ENCODE assay signal across 1 cellular context in genomic region chr1:214310777-214311690, GRCh38.
TF ChIP-seq lines count a peak whose summit lies in the region.

No MANE protein-coding gene starts in this region.

TF ChIP-seq in GM23338, 12 proteins besides CTCF, POLR2A, EP300 and RAD21:
- TF ChIP-seq, protein P1, sequence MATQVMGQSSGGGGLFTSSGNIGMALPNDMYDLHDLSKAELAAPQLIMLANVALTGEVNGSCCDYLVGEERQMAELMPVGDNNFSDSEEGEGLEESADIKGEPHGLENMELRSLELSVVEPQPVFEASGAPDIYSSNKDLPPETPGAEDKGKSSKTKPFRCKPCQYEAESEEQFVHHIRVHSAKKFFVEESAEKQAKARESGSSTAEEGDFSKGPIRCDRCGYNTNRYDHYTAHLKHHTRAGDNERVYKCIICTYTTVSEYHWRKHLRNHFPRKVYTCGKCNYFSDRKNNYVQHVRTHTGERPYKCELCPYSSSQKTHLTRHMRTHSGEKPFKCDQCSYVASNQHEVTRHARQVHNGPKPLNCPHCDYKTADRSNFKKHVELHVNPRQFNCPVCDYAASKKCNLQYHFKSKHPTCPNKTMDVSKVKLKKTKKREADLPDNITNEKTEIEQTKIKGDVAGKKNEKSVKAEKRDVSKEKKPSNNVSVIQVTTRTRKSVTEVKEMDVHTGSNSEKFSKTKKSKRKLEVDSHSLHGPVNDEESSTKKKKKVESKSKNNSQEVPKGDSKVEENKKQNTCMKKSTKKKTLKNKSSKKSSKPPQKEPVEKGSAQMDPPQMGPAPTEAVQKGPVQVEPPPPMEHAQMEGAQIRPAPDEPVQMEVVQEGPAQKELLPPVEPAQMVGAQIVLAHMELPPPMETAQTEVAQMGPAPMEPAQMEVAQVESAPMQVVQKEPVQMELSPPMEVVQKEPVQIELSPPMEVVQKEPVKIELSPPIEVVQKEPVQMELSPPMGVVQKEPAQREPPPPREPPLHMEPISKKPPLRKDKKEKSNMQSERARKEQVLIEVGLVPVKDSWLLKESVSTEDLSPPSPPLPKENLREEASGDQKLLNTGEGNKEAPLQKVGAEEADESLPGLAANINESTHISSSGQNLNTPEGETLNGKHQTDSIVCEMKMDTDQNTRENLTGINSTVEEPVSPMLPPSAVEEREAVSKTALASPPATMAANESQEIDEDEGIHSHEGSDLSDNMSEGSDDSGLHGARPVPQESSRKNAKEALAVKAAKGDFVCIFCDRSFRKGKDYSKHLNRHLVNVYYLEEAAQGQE (IDR thresholded peaks at IDR 0.05; ENCODE audit: unreplicated experiment): no peak
- TF ChIP-seq NANOG (IDR thresholded peaks at IDR 0.05; ENCODE audit: borderline replicate concordance) (no peak), JUNB (IDR thresholded peaks at IDR 0.05; ENCODE audit: unreplicated experiment) (no peak), ZNF114 (CRISPR knock-in tag; IDR thresholded peaks at IDR 0.05) (no peak), EZH2 (IDR thresholded peaks at IDR 0.05; ENCODE audit: low read depth, unreplicated experiment) (no peak), ZNF331 (CRISPR knock-in tag; IDR thresholded peaks at IDR 0.05; ENCODE audit: low read depth) (no peak), CREB1 (CRISPR knock-in tag; IDR thresholded peaks at IDR 0.05; ENCODE audit: low read depth) (no peak), EZH2phosphoT487 (IDR thresholded peaks at IDR 0.05; ENCODE audit: unreplicated experiment) (no peak), STAT1 (IDR thresholded peaks at IDR 0.05; ENCODE audit: unreplicated experiment) (no peak), POLR2AphosphoS5 (IDR thresholded peaks at IDR 0.05; ENCODE audit: low read depth) (no peak)
- TF ChIP-seq, protein P2, sequence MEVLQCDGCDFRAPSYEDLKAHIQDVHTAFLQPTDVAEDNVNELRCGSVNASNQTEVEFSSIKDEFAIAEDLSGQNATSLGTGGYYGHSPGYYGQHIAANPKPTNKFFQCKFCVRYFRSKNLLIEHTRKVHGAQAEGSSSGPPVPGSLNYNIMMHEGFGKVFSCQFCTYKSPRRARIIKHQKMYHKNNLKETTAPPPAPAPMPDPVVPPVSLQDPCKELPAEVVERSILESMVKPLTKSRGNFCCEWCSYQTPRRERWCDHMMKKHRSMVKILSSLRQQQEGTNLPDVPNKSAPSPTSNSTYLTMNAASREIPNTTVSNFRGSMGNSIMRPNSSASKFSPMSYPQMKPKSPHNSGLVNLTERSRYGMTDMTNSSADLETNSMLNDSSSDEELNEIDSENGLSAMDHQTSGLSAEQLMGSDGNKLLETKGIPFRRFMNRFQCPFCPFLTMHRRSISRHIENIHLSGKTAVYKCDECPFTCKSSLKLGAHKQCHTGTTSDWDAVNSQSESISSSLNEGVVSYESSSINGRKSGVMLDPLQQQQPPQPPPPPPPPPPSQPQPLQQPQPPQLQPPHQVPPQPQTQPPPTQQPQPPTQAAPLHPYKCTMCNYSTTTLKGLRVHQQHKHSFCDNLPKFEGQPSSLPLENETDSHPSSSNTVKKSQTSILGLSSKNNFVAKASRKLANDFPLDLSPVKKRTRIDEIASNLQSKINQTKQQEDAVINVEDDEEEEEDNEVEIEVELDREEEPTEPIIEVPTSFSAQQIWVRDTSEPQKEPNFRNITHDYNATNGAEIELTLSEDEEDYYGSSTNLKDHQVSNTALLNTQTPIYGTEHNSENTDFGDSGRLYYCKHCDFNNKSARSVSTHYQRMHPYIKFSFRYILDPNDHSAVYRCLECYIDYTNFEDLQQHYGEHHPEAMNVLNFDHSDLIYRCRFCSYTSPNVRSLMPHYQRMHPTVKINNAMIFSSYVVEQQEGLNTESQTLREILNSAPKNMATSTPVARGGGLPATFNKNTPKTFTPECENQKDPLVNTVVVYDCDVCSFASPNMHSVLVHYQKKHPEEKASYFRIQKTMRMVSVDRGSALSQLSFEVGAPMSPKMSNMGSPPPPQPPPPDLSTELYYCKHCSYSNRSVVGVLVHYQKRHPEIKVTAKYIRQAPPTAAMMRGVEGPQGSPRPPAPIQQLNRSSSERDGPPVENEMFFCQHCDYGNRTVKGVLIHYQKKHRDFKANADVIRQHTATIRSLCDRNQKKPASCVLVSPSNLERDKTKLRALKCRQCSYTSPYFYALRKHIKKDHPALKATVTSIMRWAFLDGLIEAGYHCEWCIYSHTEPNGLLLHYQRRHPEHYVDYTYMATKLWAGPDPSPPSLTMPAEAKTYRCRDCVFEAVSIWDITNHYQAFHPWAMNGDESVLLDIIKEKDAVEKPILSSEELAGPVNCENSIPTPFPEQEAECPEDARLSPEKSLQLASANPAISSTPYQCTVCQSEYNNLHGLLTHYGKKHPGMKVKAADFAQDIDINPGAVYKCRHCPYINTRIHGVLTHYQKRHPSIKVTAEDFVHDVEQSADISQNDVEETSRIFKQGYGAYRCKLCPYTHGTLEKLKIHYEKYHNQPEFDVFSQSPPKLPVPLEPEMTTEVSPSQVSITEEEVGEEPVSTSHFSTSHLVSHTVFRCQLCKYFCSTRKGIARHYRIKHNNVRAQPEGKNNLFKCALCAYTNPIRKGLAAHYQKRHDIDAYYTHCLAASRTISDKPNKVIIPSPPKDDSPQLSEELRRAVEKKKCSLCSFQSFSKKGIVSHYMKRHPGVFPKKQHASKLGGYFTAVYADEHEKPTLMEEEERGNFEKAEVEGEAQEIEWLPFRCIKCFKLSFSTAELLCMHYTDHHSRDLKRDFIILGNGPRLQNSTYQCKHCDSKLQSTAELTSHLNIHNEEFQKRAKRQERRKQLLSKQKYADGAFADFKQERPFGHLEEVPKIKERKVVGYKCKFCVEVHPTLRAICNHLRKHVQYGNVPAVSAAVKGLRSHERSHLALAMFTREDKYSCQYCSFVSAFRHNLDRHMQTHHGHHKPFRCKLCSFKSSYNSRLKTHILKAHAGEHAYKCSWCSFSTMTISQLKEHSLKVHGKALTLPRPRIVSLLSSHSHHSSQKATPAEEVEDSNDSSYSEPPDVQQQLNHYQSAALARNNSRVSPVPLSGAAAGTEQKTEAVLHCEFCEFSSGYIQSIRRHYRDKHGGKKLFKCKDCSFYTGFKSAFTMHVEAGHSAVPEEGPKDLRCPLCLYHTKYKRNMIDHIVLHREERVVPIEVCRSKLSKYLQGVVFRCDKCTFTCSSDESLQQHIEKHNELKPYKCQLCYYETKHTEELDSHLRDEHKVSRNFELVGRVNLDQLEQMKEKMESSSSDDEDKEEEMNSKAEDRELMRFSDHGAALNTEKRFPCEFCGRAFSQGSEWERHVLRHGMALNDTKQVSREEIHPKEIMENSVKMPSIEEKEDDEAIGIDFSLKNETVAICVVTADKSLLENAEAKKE (CRISPR knock-in tag; IDR thresholded peaks at IDR 0.05): no peak
- TF ChIP-seq, protein P3, sequence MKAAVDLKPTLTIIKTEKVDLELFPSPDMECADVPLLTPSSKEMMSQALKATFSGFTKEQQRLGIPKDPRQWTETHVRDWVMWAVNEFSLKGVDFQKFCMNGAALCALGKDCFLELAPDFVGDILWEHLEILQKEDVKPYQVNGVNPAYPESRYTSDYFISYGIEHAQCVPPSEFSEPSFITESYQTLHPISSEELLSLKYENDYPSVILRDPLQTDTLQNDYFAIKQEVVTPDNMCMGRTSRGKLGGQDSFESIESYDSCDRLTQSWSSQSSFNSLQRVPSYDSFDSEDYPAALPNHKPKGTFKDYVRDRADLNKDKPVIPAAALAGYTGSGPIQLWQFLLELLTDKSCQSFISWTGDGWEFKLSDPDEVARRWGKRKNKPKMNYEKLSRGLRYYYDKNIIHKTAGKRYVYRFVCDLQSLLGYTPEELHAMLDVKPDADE (IDR thresholded peaks at IDR 0.05): no peak
